In genomic region chr4:90240333-90240732, GRCh38 we compare ENCODE assay signal across 1 cellular context.
TF ChIP-seq lines count a peak whose summit lies in the region.

No MANE protein-coding gene starts in this region.

TF ChIP-seq in WTC11, 78 proteins besides CTCF, POLR2A, EP300 and RAD21 (continued from another document):
- TF ChIP-seq PREB (CRISPR knock-in tag; IDR thresholded peaks at IDR 0.05; ENCODE audit: borderline replicate concordance): no peak
- no peak for TF ChIP-seq ZNF423 (CRISPR knock-in tag; IDR thresholded peaks at IDR 0.05)
- no peak for TF ChIP-seq AR (CRISPR knock-in tag; IDR thresholded peaks at IDR 0.05)
- no peak for TF ChIP-seq ZNF219 (CRISPR knock-in tag; IDR thresholded peaks at IDR 0.05; ENCODE audit: borderline replicate concordance)
- TF ChIP-seq SP1 (CRISPR knock-in tag; conservative IDR thresholded peaks at IDR 0.05): no peak
- no peak for TF ChIP-seq ZNF512 (CRISPR knock-in tag; IDR thresholded peaks at IDR 0.05; ENCODE audit: borderline replicate concordance)
- no peak for TF ChIP-seq GRHL2 (CRISPR knock-in tag; IDR thresholded peaks at IDR 0.05; ENCODE audit: insufficient replicate concordance, severe bottlenecking)
- no peak for TF ChIP-seq PRDM15 (CRISPR knock-in tag; IDR thresholded peaks at IDR 0.05)
- TF ChIP-seq KAT7 (CRISPR knock-in tag; IDR thresholded peaks at IDR 0.05; ENCODE audit: borderline replicate concordance): no peak
